28 cellular contexts compared by ENCODE assay signal in the genomic region with DNA sequence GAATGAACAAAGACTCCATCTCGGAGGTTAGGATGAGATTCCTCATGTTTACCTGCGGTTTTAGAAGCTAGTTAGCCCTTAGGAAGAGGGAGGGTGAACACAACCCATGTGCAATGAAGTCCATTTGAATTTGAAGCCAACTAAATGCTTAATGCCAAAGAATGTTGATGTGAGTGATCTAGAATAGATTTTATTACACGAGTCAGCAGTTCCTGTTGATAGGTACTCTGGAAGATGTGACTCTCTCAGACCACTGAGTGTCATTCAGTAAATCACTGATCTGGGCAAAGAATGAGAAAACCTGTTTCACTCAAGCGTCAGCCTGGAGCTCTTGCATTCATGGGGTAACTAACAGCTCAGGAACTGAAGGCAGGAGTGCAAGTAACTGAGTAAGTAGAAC.
"Had no signal": no experiment of that assay in that cellular context is flagged by ENCODE, and none has a peak within 500 bp of the region (broad histone marks: within the 10 kb centered on the region; RNA-seq: fewer than 3 reads in every experiment).

No MANE protein-coding gene starts in this region.

- H3K27ac Mint-ChIP-seq: dendritic cell treated with granulocyte-macrophage colony-stimulating factor and Interleukin-4, amounts not matched to agents 40 ng/mL and 50 ng/mL, for 4 days; mesothelial cell of epicardium; naive thymus-derived CD8-positive, alpha-beta T cell had no signal

- H3K4me3 ChIP-seq: colonic mucosa, dorsolateral prefrontal cortex, esophagus squamous epithelium, gastrocnemius medialis, heart right ventricle, left lung, lower lobe of right lung, mucosa of descending colon had no signal

- H3K27me3 Mint-ChIP-seq: dendritic cell treated with granulocyte-macrophage colony-stimulating factor and Interleukin-4, amounts not matched to agents 40 ng/mL and 50 ng/mL, for 4 days; naive B cell had no signal

- H3K36me3 ChIP-seq: colonic mucosa, esophagus squamous epithelium, gastrocnemius medialis, left lung had no signal

- H3K4me3 Mint-ChIP-seq: dendritic cell treated with granulocyte-macrophage colony-stimulating factor and Interleukin-4, amounts not matched to agents 40 ng/mL and 50 ng/mL, for 4 days; mesothelial cell of epicardium; naive B cell; naive thymus-derived CD8-positive, alpha-beta T cell had no signal

- H3K27me3 ChIP-seq: colonic mucosa, dorsolateral prefrontal cortex, esophagus squamous epithelium, gastrocnemius medialis, heart right ventricle, left lung had no signal

- H3K36me3 Mint-ChIP-seq: mesothelial cell of epicardium; naive B cell; naive thymus-derived CD8-positive, alpha-beta T cell had no signal

- DNase-seq: colonic mucosa; cortex of kidney; dorsolateral prefrontal cortex; effector CD4-positive, alpha-beta T cell; effector memory CD4-positive, alpha-beta T cell; erythroblast; esophagus squamous epithelium; foreskin fibroblast; foreskin melanocyte; gastrocnemius medialis; glutamatergic neuron; heart right ventricle; hippocampal formation; left cardiac atrium; left lung; left ventricle myocardium superior; lower lobe of right lung; mesenchymal stem cell; mucosa of descending colon; naive B cell; naive thymus-derived CD8-positive, alpha-beta T cell had no signal

- ATAC-seq: esophagus mucosa; gastrocnemius medialis; heart right ventricle; left cardiac atrium; left lung; left ventricle myocardium superior; lower lobe of right lung; mucosa of descending colon; naive thymus-derived CD8-positive, alpha-beta T cell had no signal

- H3K9me3 ChIP-seq: colonic mucosa, esophagus squamous epithelium, gastrocnemius medialis, heart right ventricle, left lung, lower lobe of right lung, mucosa of descending colon had no signal

- H3K27ac ChIP-seq: colonic mucosa, dorsolateral prefrontal cortex, epithelial cell of prostate, esophagus squamous epithelium, gastrocnemius medialis, heart right ventricle, left lung, lower lobe of right lung had no signal

- H3K4me1 ChIP-seq: colonic mucosa, esophagus squamous epithelium, gastrocnemius medialis had no signal

- FAIRE-seq: endometrium, islet of Langerhans, keratinocyte had no signal

- H3K9me3 Mint-ChIP-seq: dendritic cell treated with granulocyte-macrophage colony-stimulating factor and Interleukin-4, amounts not matched to agents 40 ng/mL and 50 ng/mL, for 4 days; mesothelial cell of epicardium; naive B cell; naive thymus-derived CD8-positive, alpha-beta T cell had no signal
